8 cellular contexts compared by ENCODE assay signal in the genomic region with DNA sequence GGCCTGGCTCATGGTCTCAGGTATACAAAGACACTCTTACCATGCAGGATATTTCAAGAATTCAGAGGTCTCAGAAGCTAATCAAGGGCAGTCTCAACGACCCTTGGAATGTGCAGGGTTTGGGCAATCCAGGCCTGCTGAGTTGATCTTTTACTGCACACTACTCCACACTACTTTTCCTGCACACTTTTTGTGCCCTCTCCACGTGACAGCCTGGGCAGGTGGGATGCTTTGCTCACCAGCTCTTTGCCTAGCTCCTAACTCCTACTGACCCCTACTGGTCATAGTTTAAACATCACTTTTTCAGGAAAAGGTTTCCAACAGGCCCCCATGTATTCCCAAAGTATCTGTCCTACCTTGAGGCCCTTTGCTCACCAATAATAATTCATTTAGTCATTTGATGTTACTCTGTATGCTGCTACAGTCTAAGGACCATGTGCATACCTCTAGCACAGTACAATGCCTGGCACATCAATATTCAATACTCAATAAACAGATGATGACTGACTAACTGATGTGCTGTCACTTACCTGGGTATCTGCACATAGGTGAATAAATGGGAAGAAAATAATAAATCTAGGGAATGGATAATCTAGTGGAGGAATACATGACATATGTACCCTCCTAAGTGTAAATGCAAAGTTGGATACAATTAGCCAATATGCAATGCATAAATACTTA.
DNase-seq lines count a peak whose midpoint lies in the region; ATAC-seq and TF ChIP-seq lines count a peak whose summit lies in the region.

No MANE protein-coding gene starts in this region.

- H3K4me3 ChIP-seq in AG04449 (ENCODE audit: low read depth, low read length) = no peak overlapping the region
- H3K4me3 ChIP-seq in GM06990 (replicated peaks; ENCODE audit: low read depth, low read length) = no peak overlapping the region
- H3K4me3 ChIP-seq in fibroblast of mammary gland (ENCODE audit: control insufficient read depth, low read depth, low read length) = no peak overlapping the region

- H3K9me3 Mint-ChIP-seq in stimulated activated effector memory CD8-positive, alpha-beta T cell treated with anti-CD3 and anti-CD28 coated beads, Interleukin-12 subunit alpha, Interleukin-12 subunit beta, amount 100 ng/mL, for 72 hours = no peaks in the 10 kb centered on the region

- no peaks in the 10 kb centered on the region for H3K4me1 Mint-ChIP-seq in stimulated activated effector memory CD8-positive, alpha-beta T cell treated with anti-CD3 and anti-CD28 coated beads, Interleukin-12 subunit alpha, Interleukin-12 subunit beta, amount 100 ng/mL, for 72 hours

- H3K36me3 ChIP-seq in GM06990 (ENCODE audit: control insufficient read depth, insufficient read depth, low read length) = no peaks in the 10 kb centered on the region

- no peaks in the 10 kb centered on the region for H3K27me3 ChIP-seq in GM06990 (replicated peaks; ENCODE audit: control insufficient read depth, insufficient read depth, low read length)

- H3K27ac Mint-ChIP-seq in stimulated activated effector memory CD8-positive, alpha-beta T cell treated with anti-CD3 and anti-CD28 coated beads, Interleukin-12 subunit alpha, Interleukin-12 subunit beta, amount 100 ng/mL, for 72 hours = no peak overlapping the region

- TF ChIP-seq CTCF in AG04449 (IDR thresholded peaks at IDR 0.05; ENCODE audit: insufficient read depth, low read length, missing control alignments) (peak; percentile 31), GM06990 (IDR thresholded peaks at IDR 0.05; ENCODE audit: insufficient read depth, low read length, poor library complexity, severe bottlenecking) (peak; percentile 71), fibroblast of mammary gland (conservative IDR thresholded peaks at IDR 0.05; ENCODE audit: control insufficient read depth, insufficient read depth, low read depth, low read length) (peak; percentile 71)

- ATAC-seq in stimulated activated effector memory CD8-positive, alpha-beta T cell treated with anti-CD3 and anti-CD28 coated beads, Interleukin-12 subunit alpha, Interleukin-12 subunit beta, amount 100 ng/mL, for 72 hours = peak; percentile 21

- POLR2A ChIA-PET in AG04449 (lab: Yijun Ruan, JAX) = no interaction called here

- DNase-seq in AG04449 (ENCODE audit: low read depth, low spot score) (no peak), GM06990 (ENCODE audit: extremely low read depth, insufficient read length) (no peak), NCI-H774 (lab: John Stamatoyannopoulos, UW) (peak; percentile 26), fibroblast of mammary gland (ENCODE audit: low read depth) (peak; percentile 49), NCI-H2029 treated with DMSO at 0.1 percent for 48 hours (lab: John Stamatoyannopoulos, UW) (no peak), epidermal melanocyte (ENCODE audit: insufficient read length, low spot score) (no peak), globus pallidus (ENCODE audit: low spot score) (no peak)
- no peak for DNase-seq in stimulated activated effector memory CD8-positive, alpha-beta T cell treated with anti-CD3 and anti-CD28 coated beads, Interleukin-12 subunit alpha, Interleukin-12 subunit beta, amount 100 ng/mL, for 72 hours (ENCODE audit: low spot score in 2 of 2)

- H3K36me3 Mint-ChIP-seq in stimulated activated effector memory CD8-positive, alpha-beta T cell treated with anti-CD3 and anti-CD28 coated beads, Interleukin-12 subunit alpha, Interleukin-12 subunit beta, amount 100 ng/mL, for 72 hours = no peaks in the 10 kb centered on the region

- H3K4me3 Mint-ChIP-seq in stimulated activated effector memory CD8-positive, alpha-beta T cell treated with anti-CD3 and anti-CD28 coated beads, Interleukin-12 subunit alpha, Interleukin-12 subunit beta, amount 100 ng/mL, for 72 hours = no peak overlapping the region

- CTCF ChIA-PET in AG04449 (lab: Yijun Ruan, JAX) = interaction anchor here (0.6 to 10.7 kb wide), 10 partner anchors 8 to 606 kb away, joined by 3 to 201 read pairs (median 6); a partner anchor contains a TSS

Comparison
In these comparisons a context has a peak if more than half of its experiments do, and no peak if none do; other contexts are left out.
1. DNase-seq: peak in NCI-H774 (single experiment) and fibroblast of mammary gland (single experiment); none in AG04449 (single experiment), GM06990 (single experiment), stimulated activated effector memory CD8-positive, alpha-beta T cell treated with anti-CD3 and anti-CD28 coated beads, Interleukin-12 subunit alpha, Interleukin-12 subunit beta, amount 100 ng/mL, for 72 hours (0 of 2), NCI-H2029 treated with DMSO at 0.1 percent for 48 hours (single experiment), epidermal melanocyte (single experiment) and globus pallidus (single experiment).
2. Peak in every context shown above with its lines, with median percentiles within 50 percentile points of each other: CTCF ChIP-seq.